In genomic region chr2:46852598-46852997, GRCh38 we compare ENCODE assay signal across 1 cellular context.
TF ChIP-seq lines count a peak whose summit lies in the region.

No MANE protein-coding gene starts in this region.

TF ChIP-seq in K562, 482 proteins besides CTCF, POLR2A, EP300 and RAD21 (continued from another document):
- peak; percentile 21; the same call in 1 of the 2 replicates for TF ChIP-seq ATF3 (IDR thresholded peaks at IDR 0.05)
- TF ChIP-seq ATF3 (CRISPR knock-in tag; conservative IDR thresholded peaks at IDR 0.05): no peak
- no peak for TF ChIP-seq CBFB (CRISPR knock-in tag; IDR thresholded peaks at IDR 0.05)
- TF ChIP-seq ZNF583 (CRISPR knock-in tag; IDR thresholded peaks at IDR 0.05): no peak
- no peak for TF ChIP-seq XRCC5 (IDR thresholded peaks at IDR 0.05; ENCODE audit: low read depth, low read length)
- TF ChIP-seq ZNF253 (CRISPR knock-in tag; conservative IDR thresholded peaks at IDR 0.05): no peak
- no peak for TF ChIP-seq POLR2AphosphoS5 (IDR thresholded peaks at IDR 0.05; ENCODE audit: control insufficient read depth, insufficient read depth, low read depth, low read length)
- TF ChIP-seq ZNF644 (tag; IDR thresholded peaks at IDR 0.05; ENCODE audit: low read depth): no peak
- no peak for TF ChIP-seq HBP1 (CRISPR knock-in tag; IDR thresholded peaks at IDR 0.05)
- TF ChIP-seq CREB5 (CRISPR knock-in tag; IDR thresholded peaks at IDR 0.05): no peak
- TF ChIP-seq PBX2 (CRISPR knock-in tag; IDR thresholded peaks at IDR 0.05; ENCODE audit: low read depth): no peak
- TF ChIP-seq PBX2 (tag; conservative IDR thresholded peaks at IDR 0.05; ENCODE audit: low read depth): no peak
- peak; percentile 67 for TF ChIP-seq NFE2 (IDR thresholded peaks at IDR 0.05; ENCODE audit: low read depth)
- peak; percentile 68 for TF ChIP-seq FOSL1 (tag; conservative IDR thresholded peaks at IDR 0.05)
- peak; percentile 58; the same call in 1 of the 2 replicates for TF ChIP-seq JUND (IDR thresholded peaks at IDR 0.05; ENCODE audit: borderline replicate concordance, low read depth, low read length)
- TF ChIP-seq JUND (tag; IDR thresholded peaks at IDR 0.05; ENCODE audit: borderline replicate concordance, low read depth, low read length): peak; percentile 50; the same call in 1 of the 3 replicates
- TF ChIP-seq SRSF9 (IDR thresholded peaks at IDR 0.05; ENCODE audit: borderline replicate concordance, low read depth, low read length): no peak
- no peak for TF ChIP-seq PREB (CRISPR knock-in tag; IDR thresholded peaks at IDR 0.05)
- no peak for TF ChIP-seq ZNF696 (CRISPR knock-in tag; conservative IDR thresholded peaks at IDR 0.05)
- peak; percentile 34; the same call in 1 of the 2 replicates for TF ChIP-seq ZNF316 (IDR thresholded peaks at IDR 0.05)
- TF ChIP-seq MCM5 (IDR thresholded peaks at IDR 0.05; ENCODE audit: low read depth): no peak
- TF ChIP-seq SNAPC5 (CRISPR knock-in tag; IDR thresholded peaks at IDR 0.05): no peak
- TF ChIP-seq GTF2F1 (IDR thresholded peaks at IDR 0.05; ENCODE audit: low read depth, low read length): no peak
- TF ChIP-seq CHD2 (IDR thresholded peaks at IDR 0.05; ENCODE audit: low read depth, low read length): no peak
- peak; percentile 75 for TF ChIP-seq DPF2 (IDR thresholded peaks at IDR 0.05)
- no peak for TF ChIP-seq SRF (CRISPR knock-in tag; IDR thresholded peaks at IDR 0.05)
- TF ChIP-seq SMARCE1 (IDR thresholded peaks at IDR 0.05): peak; percentile 4; the same call in 1 of the 2 replicates
- no peak for TF ChIP-seq NCOA6 (IDR thresholded peaks at IDR 0.05)
- no peak for TF ChIP-seq ZNF551 (CRISPR knock-in tag; IDR thresholded peaks at IDR 0.05)
- TF ChIP-seq POLR2G (IDR thresholded peaks at IDR 0.05; ENCODE audit: low read depth, low read length): no peak
- TF ChIP-seq CREB3 (tag; conservative IDR thresholded peaks at IDR 0.05; ENCODE audit: low read depth): no peak
- no peak for TF ChIP-seq ZNF140 (CRISPR knock-in tag; IDR thresholded peaks at IDR 0.05)
- no peak for TF ChIP-seq ZNF436 (CRISPR knock-in tag; IDR thresholded peaks at IDR 0.05)
- no peak for TF ChIP-seq RFX5 (IDR thresholded peaks at IDR 0.05; ENCODE audit: low read depth, low read length)
- TF ChIP-seq ZNF398 (CRISPR knock-in tag; IDR thresholded peaks at IDR 0.05): no peak
TF ChIP-seq in K562: peak in this region for 14.
